8 cellular contexts compared by ENCODE assay signal in the genomic region with DNA sequence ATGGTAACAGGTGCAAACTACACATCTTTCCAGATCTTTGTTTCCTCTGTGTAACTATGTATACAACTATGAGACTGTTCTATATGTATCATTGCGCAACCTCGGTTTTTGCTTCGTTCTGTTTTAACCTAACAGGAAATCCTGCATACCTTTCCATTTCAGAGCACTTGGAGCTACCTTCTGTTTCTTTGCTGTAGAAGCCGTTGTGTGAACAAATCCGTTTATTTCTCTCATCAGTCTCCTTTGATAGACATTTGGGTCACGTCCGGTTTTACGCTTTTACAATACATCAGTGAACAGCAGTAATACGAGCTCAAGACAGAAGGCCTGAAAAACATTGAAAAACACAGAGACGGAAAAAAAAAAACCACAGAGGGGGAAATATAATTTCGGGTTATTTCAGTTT. TPM values are rescaled to one million over a fixed set of nuclear protein-coding genes. Genes with fewer than 3 reads are reported as not detected.
DNase-seq lines count a peak whose midpoint lies in the region; ATAC-seq and TF ChIP-seq lines count a peak whose summit lies in the region.

No MANE protein-coding gene starts in this region.

- CTCF ChIA-PET in MCF 10A (lab: Yijun Ruan, JAX), result interaction anchor here (4.2 kb wide), 1 partner anchor 9 kb away, joined by 13 read pairs; no protein-coding TSS in a partner anchor

- POLR2A ChIA-PET in MCF 10A (lab: Yijun Ruan, JAX), result interaction anchor here (0.6 to 12.1 kb wide), 23 partner anchors 11 to 397 kb away, joined by 3 to 362 read pairs (median 5); a partner anchor contains a TSS

- peaks cover 58% of the 10 kb centered on the region for H3K4me1 Mint-ChIP-seq in activated T-cell treated with anti-CD3 and anti-CD28 coated beads, Interleukin-2, amount 50 U/mL, for 24 hours (ENCODE audit: low read depth)
- H3K4me1 Mint-ChIP-seq in MCF 10A (ENCODE audit: insufficient read depth, unreplicated experiment) (peaks cover 47% of the 10 kb centered on the region), mesothelial cell of epicardium (peaks cover 36% of the 10 kb centered on the region)

- TF ChIP-seq CTCF in MCF 10A (IDR thresholded peaks at IDR 0.05; ENCODE audit: unreplicated experiment) (no peak), mesothelial cell of epicardium (IDR thresholded peaks at IDR 0.05; ENCODE audit: unreplicated experiment) (no peak)

- H3K36me3 Mint-ChIP-seq in activated T-cell treated with anti-CD3 and anti-CD28 coated beads, Interleukin-2, amount 50 U/mL, for 24 hours (ENCODE audit: low read depth), result no peaks in the 10 kb centered on the region
- H3K36me3 Mint-ChIP-seq in MCF 10A (ENCODE audit: insufficient read depth, unreplicated experiment) (peaks cover 10% of the 10 kb centered on the region), mesothelial cell of epicardium (no peaks in the 10 kb centered on the region)

- intact Hi-C loops in MCF 10A (cut with micrococcal nuclease), result loop anchor here (5.0 kb wide), 2 partner anchors 161 to 271 kb away; no protein-coding TSS in a partner anchor

- TSS peak; percentile 63 for BruUV-seq in MCF 10A (replicated peaks; lab: Mats Ljungman, UMichigan)

- peak overlapping the region; percentile 96 for H3K27ac Mint-ChIP-seq in activated T-cell treated with anti-CD3 and anti-CD28 coated beads, Interleukin-2, amount 50 U/mL, for 24 hours
- H3K27ac Mint-ChIP-seq in MCF 10A (ENCODE audit: low read depth, unreplicated experiment) (peak overlapping the region; percentile 91), mesothelial cell of epicardium (peak overlapping the region; percentile 98)

- H3K27me3 Mint-ChIP-seq in activated T-cell treated with anti-CD3 and anti-CD28 coated beads, Interleukin-2, amount 50 U/mL, for 24 hours, result no peaks in the 10 kb centered on the region
- H3K27me3 Mint-ChIP-seq in MCF 10A (ENCODE audit: insufficient read depth, unreplicated experiment) (no peaks in the 10 kb centered on the region), mesothelial cell of epicardium (ENCODE audit: low read depth) (no peaks in the 10 kb centered on the region)

- ATAC-seq in HG02678 (IDR thresholded peaks at IDR 0.05; ENCODE audit: unreplicated experiment), result no peak

- H3K9me3 Mint-ChIP-seq in activated T-cell treated with anti-CD3 and anti-CD28 coated beads, Interleukin-2, amount 50 U/mL, for 24 hours, result no peaks in the 10 kb centered on the region
- H3K9me3 Mint-ChIP-seq in MCF 10A (ENCODE audit: unreplicated experiment) (no peaks in the 10 kb centered on the region), mesothelial cell of epicardium (no peaks in the 10 kb centered on the region)

- H3K4me3 Mint-ChIP-seq in activated T-cell treated with anti-CD3 and anti-CD28 coated beads, Interleukin-2, amount 50 U/mL, for 24 hours, result peak overlapping the region; percentile 85
- H3K4me3 Mint-ChIP-seq in MCF 10A (ENCODE audit: unreplicated experiment), result peak overlapping the region; percentile 80
- peak overlapping the region; percentile 89 for H3K4me3 Mint-ChIP-seq in mesothelial cell of epicardium

- no peak for DNase-seq in activated T-cell treated with anti-CD3 and anti-CD28 coated beads, Interleukin-2, amount 50 U/mL, for 24 hours
- no peak for DNase-seq in activated T-cell treated with anti-CD3 and anti-CD28 coated beads for 4 hours
- peak; percentile 20 for DNase-seq in NCI-H226
- DNase-seq in MCF 10A (ENCODE audit: unreplicated experiment), result peak; percentile 77
- DNase-seq in mesothelial cell of epicardium (ENCODE audit: low spot score in 2 of 2, unreplicated experiment in 2 of 2), result no peak
- no peak for DNase-seq in NCI-H774 (lab: John Stamatoyannopoulos, UW)
- DNase-seq in AG20443 (ENCODE audit: low spot score), result no peak

RNA-seq across cellular contexts. Expression of a gene that starts 10.5 kb away (rescaled TPM):
- total RNA-seq in MCF 10A (2022) (214 and 232 TPM in 2 replicates), mesothelial cell of epicardium (111 to 125 TPM (median 114 TPM) in 3 replicates)

RNA-seq across cellular contexts. Expression of a gene that starts 12.9 kb away (rescaled TPM):
- 106 and 118 TPM in 2 replicates for total RNA-seq in MCF 10A (2022)
- total RNA-seq in mesothelial cell of epicardium, result 19.4 to 21.4 TPM (median 21.1 TPM) in 3 replicates

RNA-seq across cellular contexts. Expression of a gene that starts 13.6 kb away (rescaled TPM):
- 59.6 and 60.0 TPM in 2 replicates for total RNA-seq in MCF 10A (2022)
- 79.7 to 84.1 TPM (median 81.4 TPM) in 3 replicates for total RNA-seq in mesothelial cell of epicardium

Comparison
In these comparisons a context has a peak if more than half of its experiments do, and no peak if none do; other contexts are left out.
1. DNase-seq: peak in NCI-H226 (single experiment) and MCF 10A (single experiment); none in activated T-cell treated with anti-CD3 and anti-CD28 coated beads, Interleukin-2, amount 50 U/mL, for 24 hours (single experiment), activated T-cell treated with anti-CD3 and anti-CD28 coated beads for 4 hours (single experiment), mesothelial cell of epicardium (0 of 2), NCI-H774 (single experiment) and AG20443 (single experiment).
2. Peak in every context shown above with its lines, with median percentiles within 50 percentile points of each other: H3K27ac Mint-ChIP-seq and H3K4me3 Mint-ChIP-seq.